ENCODE assay signal across 10 cellular contexts in genomic region chr20:44594730-44595129, GRCh38. TPM values are rescaled to one million over a fixed set of nuclear protein-coding genes. Genes with fewer than 3 reads are reported as not detected.
DNase-seq lines count a peak whose midpoint lies in the region; ATAC-seq and TF ChIP-seq lines count a peak whose summit lies in the region.
"Had no signal": no experiment of that assay in that cellular context is flagged by ENCODE, and none has a peak within 500 bp of the region (broad histone marks: within the 10 kb centered on the region; RNA-seq: fewer than 3 reads in every experiment).

No MANE protein-coding gene starts in this region.

- peak overlapping the region; percentile 57 for H3K4me2 ChIP-seq in Karpas-422 (ENCODE audit: low read depth, low read length, poor library complexity, severe bottlenecking)

- H3K27me3 ChIP-seq in Karpas-422 (ENCODE audit: low read length), result no peaks in the 10 kb centered on the region
- H3K27me3 ChIP-seq in gastrocnemius medialis, result no peaks in the 10 kb centered on the region

- H3K9me2 ChIP-seq in Karpas-422 (replicated peaks; ENCODE audit: insufficient read depth, low read length), result no peaks in the 10 kb centered on the region

- H3K9ac ChIP-seq in Karpas-422 (ENCODE audit: low read length), result peak overlapping the region; percentile 42

- H3K9me3 ChIP-seq in Karpas-422 (ENCODE audit: low read length) (no peaks in the 10 kb centered on the region), gastrocnemius medialis (no peaks in the 10 kb centered on the region)

- intact Hi-C loops in gastrocnemius medialis (cut with DNase I; ENCODE audit: low total_unique reads), result no loop called here

- H2AFZ ChIP-seq in Karpas-422 (ENCODE audit: low read length), result no peak overlapping the region

- H3K4me1 ChIP-seq in Karpas-422 (ENCODE audit: low read length) (peaks cover 95% of the 10 kb centered on the region), gastrocnemius medialis (peaks cover 69 to 75% of the 10 kb centered on the region in 2 donors)

- TF ChIP-seq CTCF in epithelial cell of esophagus (IDR thresholded peaks at IDR 0.05; ENCODE audit: insufficient read depth, low read depth, low read length, missing control alignments) (no peak), gastrocnemius medialis (IDR thresholded peaks at IDR 0.05 in 4 of 5, conservative IDR thresholded peaks at IDR 0.05 in 1 of 5) (no peak)

- H3K79me2 ChIP-seq in Karpas-422 (ENCODE audit: low read length), result peaks cover 98% of the 10 kb centered on the region

- H3K27ac ChIP-seq in Karpas-422 (ENCODE audit: low read length) (peak overlapping the region; percentile 88), gastrocnemius medialis (peak overlapping the region; percentile 79 to 86 (median 81))
- H3K27ac ChIP-seq: SK-N-MC had no signal

- H4K20me1 ChIP-seq in Karpas-422 (ENCODE audit: insufficient read depth, low read depth, low read length), result peaks cover 7% of the 10 kb centered on the region; the same call in 1 of the 2 replicates

- ATAC-seq in gastrocnemius medialis, result peak in 1 of 2 donors; percentile 38
- ATAC-seq in HG03097 (IDR thresholded peaks at IDR 0.05; ENCODE audit: low FRiP score, unreplicated experiment), result no peak
- ATAC-seq in GM19463 (IDR thresholded peaks at IDR 0.05; ENCODE audit: unreplicated experiment), result no peak

- H3K4me3 ChIP-seq in Karpas-422 (ENCODE audit: low read length) (peak overlapping the region; percentile 7; the same call in 1 of the 2 replicates), epithelial cell of esophagus (ENCODE audit: low read length) (no peak overlapping the region), gastrocnemius medialis (no peak overlapping the region)
- H3K4me3 ChIP-seq: SK-N-MC had no signal

- in situ Hi-C loops in gastrocnemius medialis (cut with MboI; ENCODE audit: low sequenced_read_pairs in 4 of 4), result loop anchor here in 1 of 4 donors (25.0 kb wide), 1 partner anchor 382 kb away; the partner anchor contains the start of gene OSER1

- DNase-seq in GM03348 (ENCODE audit: low spot score), result peak; percentile 41
- DNase-seq in Karpas-422, result peak; percentile 62
- peak; percentile 56 for DNase-seq in epithelial cell of esophagus (ENCODE audit: low read depth)
- peak in 1 of 2 donors; percentile 56 for DNase-seq in gastrocnemius medialis
- DNase-seq in HuH-7.5 (ENCODE audit: low spot score), result no peak
- no peak for DNase-seq in effector CD8-positive, alpha-beta T cell (lab: John Stamatoyannopoulos, UW)
- DNase-seq: stimulated activated CD8-positive, alpha-beta memory T cell treated with anti-CD3 and anti-CD28 coated beads, Interleukin-4, amount 100 ng/mL, for 48 hours had no signal

- H3K36me3 ChIP-seq in Karpas-422 (ENCODE audit: insufficient read depth, low read length) (peaks cover 75% of the 10 kb centered on the region), gastrocnemius medialis (peaks cover 0 to 29% of the 10 kb centered on the region in 2 donors)

- no peak for TF ChIP-seq POLR2A in gastrocnemius medialis (IDR thresholded peaks at IDR 0.05)

RNA-seq across cellular contexts. Expression of gene PKIG, which starts 12.4 kb away (rescaled TPM):
- 261 and 285 TPM in 2 replicates for total RNA-seq in Karpas-422 (2014; rRNA removed; shearing (Covaris generic); ENCODE audit: low replicate concordance)
- total RNA-seq in gastrocnemius medialis, result 100 to 1,000 TPM in 2 of 4 donors, 10 to 100 TPM in 2; 72.9 to 153 (median 100) TPM

RNA-seq across cellular contexts. Expression of gene ADA, which starts 56.8 kb away (rescaled TPM):
- 0.11 TPM in 1 of 2 replicates, not detected in the other for total RNA-seq in Karpas-422 (2014; rRNA removed; shearing (Covaris generic); ENCODE audit: low replicate concordance)
- 1 to 10 TPM; 2.2 to 5.1 (median 3.0) TPM for total RNA-seq in gastrocnemius medialis

Comparison
In these comparisons a context has a peak if more than half of its experiments do, and no peak if none do; other contexts are left out.
1. DNase-seq: peak in GM03348 (single experiment), Karpas-422 (single experiment) and epithelial cell of esophagus (single experiment); none in HuH-7.5 (single experiment) and effector CD8-positive, alpha-beta T cell (single experiment).